Comparison of ENCODE assay signal across 20 cellular contexts in the genomic region with DNA sequence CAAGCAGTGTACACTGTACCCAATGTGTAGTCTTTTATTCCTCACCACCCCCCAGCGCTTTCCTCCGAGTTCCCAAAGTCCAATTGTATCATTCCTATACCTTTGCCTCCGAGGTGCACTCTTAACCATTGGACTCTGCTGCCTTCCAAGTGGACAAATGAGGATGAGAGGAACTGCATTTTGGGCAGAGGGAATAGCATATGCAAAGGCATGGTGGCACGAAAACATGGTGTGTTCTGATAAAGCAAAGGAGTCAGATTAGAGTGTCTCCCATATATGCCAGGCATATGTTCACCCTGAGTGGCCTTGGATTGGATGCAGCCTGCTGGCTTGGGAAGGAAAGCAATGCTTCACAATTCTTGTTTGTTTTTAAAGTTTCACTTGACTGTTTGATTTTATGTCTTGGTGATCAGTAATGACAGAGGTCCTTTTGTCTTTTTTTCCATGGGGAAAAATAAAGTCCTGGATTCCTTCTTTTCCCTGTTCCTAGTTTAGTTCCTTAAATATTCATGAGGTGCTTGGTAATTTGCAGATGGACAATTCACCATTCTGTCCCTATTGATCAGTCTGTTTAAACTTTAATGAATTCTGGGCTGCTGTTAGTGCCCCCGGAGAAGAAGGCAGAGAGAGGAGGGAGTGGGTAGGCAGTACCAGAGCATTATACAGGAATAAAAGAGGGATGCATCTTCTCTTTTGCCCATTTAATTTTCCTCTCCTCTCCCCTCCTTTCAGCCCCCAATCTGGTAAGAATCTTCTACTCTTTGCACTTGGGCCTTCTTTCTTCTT.
"Had no signal": no experiment of that assay in that cellular context is flagged by ENCODE, and none has a peak within 500 bp of the region (broad histone marks: within the 10 kb centered on the region; RNA-seq: fewer than 3 reads in every experiment).

No MANE protein-coding gene starts in this region.

- H3K4me1 ChIP-seq: pancreas had no signal

- H3K9me3 ChIP-seq: esophagus squamous epithelium, neutrophil, pancreas, spleen, thoracic aorta, tibial nerve, upper lobe of left lung had no signal

- FAIRE-seq: endometrium, frontal cortex, keratinocyte, pancreas, urothelium cell line had no signal

- DNase-seq: cerebellar nuclear complex; cortex of kidney; effector memory CD8-positive, alpha-beta T cell; erythroblast; esophagus squamous epithelium; head of caudate nucleus; natural killer cell; pancreas; right cardiac atrium; spleen; stimulated activated naive B cell treated with anti-CD40 and anti-IgM and Interleukin-4, amounts not matched to agents 10 μg/mL and 1 μg/mL and 100 μg/mL, for 72 hours; upper lobe of left lung had no signal

- ATAC-seq: effector memory CD8-positive, alpha-beta T cell; natural killer cell; right cardiac atrium; stimulated activated naive B cell treated with anti-CD40 and anti-IgM and Interleukin-4, amounts not matched to agents 10 μg/mL and 1 μg/mL and 100 μg/mL, for 72 hours had no signal

- H3K36me3 ChIP-seq: esophagus squamous epithelium, neutrophil, pancreas, thoracic aorta, upper lobe of left lung had no signal

- H3K27ac ChIP-seq: esophagus squamous epithelium, neutrophil, skin epidermis, spleen, thoracic aorta, tibial nerve, upper lobe of left lung had no signal

- H3K27me3 ChIP-seq: esophagus squamous epithelium, neutrophil, pancreas, spleen, tibial nerve, upper lobe of left lung had no signal

- H3K4me3 ChIP-seq: esophagus squamous epithelium, pancreas, skin epidermis, spleen, thoracic aorta, tibial nerve, upper lobe of left lung had no signal
